Comparison of ENCODE assay signal across 1 cellular context in genomic region chr10:124701881-124702656, GRCh38.
TF ChIP-seq lines count a peak whose summit lies in the region.

No MANE protein-coding gene starts in this region.

TF ChIP-seq in GM23338, 12 proteins besides CTCF, POLR2A, EP300 and RAD21 (continued from another document):
- TF ChIP-seq ZNF462 (CRISPR knock-in tag; IDR thresholded peaks at IDR 0.05) (no peak), STAT1 (IDR thresholded peaks at IDR 0.05; ENCODE audit: unreplicated experiment) (no peak), ZNF331 (CRISPR knock-in tag; IDR thresholded peaks at IDR 0.05; ENCODE audit: low read depth) (no peak), EZH2phosphoT487 (IDR thresholded peaks at IDR 0.05; ENCODE audit: unreplicated experiment) (no peak), NANOG (IDR thresholded peaks at IDR 0.05; ENCODE audit: borderline replicate concordance) (no peak), EZH2 (IDR thresholded peaks at IDR 0.05; ENCODE audit: low read depth, unreplicated experiment) (no peak)
TF ChIP-seq in GM23338: peak in this region for 0.
